1 cellular context compared by ENCODE assay signal in genomic region chr2:215003001-215003400, GRCh38.
TF ChIP-seq lines count a peak whose summit lies in the region.

No MANE protein-coding gene starts in this region.

TF ChIP-seq in IMR-90, 13 proteins besides CTCF, POLR2A, EP300 and RAD21:
- TF ChIP-seq ELK1 (IDR thresholded peaks at IDR 0.05; ENCODE audit: borderline replicate concordance, low read depth, low read length) (no peak), RCOR1 (IDR thresholded peaks at IDR 0.05; ENCODE audit: insufficient replicate concordance, low read length) (no peak), SMC3 (IDR thresholded peaks at IDR 0.05; ENCODE audit: low read depth, low read length) (no peak), CEBPB (IDR thresholded peaks at IDR 0.05; ENCODE audit: low read depth, low read length) (no peak)
TF ChIP-seq in IMR-90: peak in this region for 0.
